Comparison of ENCODE assay signal across 7 cellular contexts in genomic region chrX:8879750-8880149, GRCh38.
DNase-seq lines count a peak whose midpoint lies in the region; ATAC-seq and TF ChIP-seq lines count a peak whose summit lies in the region.

No MANE protein-coding gene starts in this region.

- H4K20me1 ChIP-seq in Karpas-422 (ENCODE audit: insufficient read depth, low read depth, low read length): no peaks in the 10 kb centered on the region

- no peak overlapping the region for H3K27ac ChIP-seq in Karpas-422 (ENCODE audit: low read length)

- H3K9me2 ChIP-seq in Karpas-422 (replicated peaks; ENCODE audit: insufficient read depth, low read length): no peaks in the 10 kb centered on the region

- H3K9me3 ChIP-seq in Karpas-422 (ENCODE audit: low read length): no peaks in the 10 kb centered on the region

- ATAC-seq in activated T-helper 17 cell treated with anti-CD3 and anti-CD28 coated beads, Interleukin-2, amount 50 U/mL, for 72 hours (replicated peaks): no peak
- no peak for ATAC-seq in HG02678 (IDR thresholded peaks at IDR 0.05; ENCODE audit: unreplicated experiment)
- no peak for ATAC-seq in HG03025 (IDR thresholded peaks at IDR 0.05; ENCODE audit: low FRiP score, unreplicated experiment)

- no peaks in the 10 kb centered on the region for H3K79me2 ChIP-seq in Karpas-422 (ENCODE audit: low read length)

- H3K4me3 Mint-ChIP-seq in activated T-helper 17 cell treated with anti-CD3 and anti-CD28 coated beads, Interleukin-2, amount 50 U/mL, for 72 hours: no peak overlapping the region

- H3K36me3 Mint-ChIP-seq in activated T-helper 17 cell treated with anti-CD3 and anti-CD28 coated beads, Interleukin-2, amount 50 U/mL, for 72 hours (ENCODE audit: low read depth): no peaks in the 10 kb centered on the region

- no peaks in the 10 kb centered on the region for H3K9me3 Mint-ChIP-seq in activated T-helper 17 cell treated with anti-CD3 and anti-CD28 coated beads, Interleukin-2, amount 50 U/mL, for 72 hours

- H3K4me2 ChIP-seq in Karpas-422 (ENCODE audit: low read depth, low read length, poor library complexity, severe bottlenecking): no peak overlapping the region

- peaks cover 3% of the 10 kb centered on the region for H3K27me3 Mint-ChIP-seq in activated T-helper 17 cell treated with anti-CD3 and anti-CD28 coated beads, Interleukin-2, amount 50 U/mL, for 72 hours

- H3K27me3 ChIP-seq in Karpas-422 (ENCODE audit: low read length): no peaks in the 10 kb centered on the region

- H3K4me3 ChIP-seq in Karpas-422 (ENCODE audit: low read length): no peak overlapping the region

- DNase-seq in Karpas-422 (peak; percentile 72), kidney tubule cell (ENCODE audit: low spot score) (peak; percentile 30)
- peak; percentile 31 for DNase-seq in activated T-cell treated with anti-CD3 and anti-CD28 coated beads, Interleukin-2, amount 50 U/mL, for 1 hour

- H3K27ac Mint-ChIP-seq in activated T-helper 17 cell treated with anti-CD3 and anti-CD28 coated beads, Interleukin-2, amount 50 U/mL, for 72 hours: no peak overlapping the region

- H3K4me1 Mint-ChIP-seq in activated T-helper 17 cell treated with anti-CD3 and anti-CD28 coated beads, Interleukin-2, amount 50 U/mL, for 72 hours: no peaks in the 10 kb centered on the region

- H3K9ac ChIP-seq in Karpas-422 (ENCODE audit: low read length): no peak overlapping the region

- peak; percentile 44; the same call in 1 of the 2 replicates for TF ChIP-seq CTCF in GM12874 (IDR thresholded peaks at IDR 0.05; ENCODE audit: insufficient read depth, low read depth, low read length)

- no peak overlapping the region for H2AFZ ChIP-seq in Karpas-422 (ENCODE audit: low read length)

- H3K36me3 ChIP-seq in Karpas-422 (ENCODE audit: insufficient read depth, low read length): no peaks in the 10 kb centered on the region

- no peaks in the 10 kb centered on the region for H3K4me1 ChIP-seq in Karpas-422 (ENCODE audit: low read length)
